Comparison of ENCODE assay signal across 2 cellular contexts in genomic region chr16:87747626-87748025, GRCh38.
TF ChIP-seq lines count a peak whose summit lies in the region.

No MANE protein-coding gene starts in this region.

TF ChIP-seq in HCT116, 20 proteins besides CTCF, POLR2A, EP300 and RAD21:
- TF ChIP-seq EZH2phosphoT487 (IDR thresholded peaks at IDR 0.05; ENCODE audit: borderline replicate concordance) = no peak
- TF ChIP-seq ELF1 (IDR thresholded peaks at IDR 0.05; ENCODE audit: borderline replicate concordance, low read depth) = no peak
- no peak for TF ChIP-seq CEBPB (IDR thresholded peaks at IDR 0.05; ENCODE audit: low read depth)
- TF ChIP-seq CBX3 (IDR thresholded peaks at IDR 0.05; ENCODE audit: low read depth) = no peak
- no peak for TF ChIP-seq TCF7L2 (IDR thresholded peaks at IDR 0.05; ENCODE audit: borderline replicate concordance, extremely low read depth, insufficient read depth, insufficient read length)
- TF ChIP-seq REST (IDR thresholded peaks at IDR 0.05; ENCODE audit: low read depth) = no peak
- no peak for TF ChIP-seq SP1 (IDR thresholded peaks at IDR 0.05; ENCODE audit: low read depth)
- no peak for TF ChIP-seq ZBTB33 (IDR thresholded peaks at IDR 0.05; ENCODE audit: extremely low read depth, insufficient replicate concordance, low read length)
- TF ChIP-seq ATF3 (IDR thresholded peaks at IDR 0.05) = no peak
- TF ChIP-seq ZNF274 (IDR thresholded peaks at IDR 0.05; ENCODE audit: low read depth, low read length) = no peak
- TF ChIP-seq SIN3A (IDR thresholded peaks at IDR 0.05; ENCODE audit: low read depth) = no peak
- no peak for TF ChIP-seq YY1 (IDR thresholded peaks at IDR 0.05; ENCODE audit: extremely low read depth, insufficient replicate concordance, low read depth, low read length)
- no peak for TF ChIP-seq POLR2AphosphoS5 (IDR thresholded peaks at IDR 0.05; ENCODE audit: low read depth, low read length)
- TF ChIP-seq ZFX (IDR thresholded peaks at IDR 0.05) = no peak
- TF ChIP-seq SRF (IDR thresholded peaks at IDR 0.05; ENCODE audit: low read depth) = no peak
- no peak for TF ChIP-seq MAX (IDR thresholded peaks at IDR 0.05)
- no peak for TF ChIP-seq JUND (IDR thresholded peaks at IDR 0.05)
- no peak for TF ChIP-seq FOSL1 (IDR thresholded peaks at IDR 0.05; ENCODE audit: low read depth)

TF ChIP-seq in H1, 55 proteins besides CTCF, POLR2A, EP300 and RAD21:
- TF ChIP-seq NRF1 (IDR thresholded peaks at IDR 0.05; ENCODE audit: low read depth, low read length) = no peak
- TF ChIP-seq CBX5 (IDR thresholded peaks at IDR 0.05; ENCODE audit: low read depth, low read length) = no peak
- no peak for TF ChIP-seq MAX (IDR thresholded peaks at IDR 0.05)
- no peak for TF ChIP-seq RFX5 (IDR thresholded peaks at IDR 0.05; ENCODE audit: borderline replicate concordance, low read depth, low read length)
- no peak for TF ChIP-seq JUND (IDR thresholded peaks at IDR 0.05; ENCODE audit: low read length)
- TF ChIP-seq EGR1 (IDR thresholded peaks at IDR 0.05; ENCODE audit: borderline replicate concordance, low read depth, low read length) = no peak
- no peak for TF ChIP-seq CREB1 (IDR thresholded peaks at IDR 0.05)
- TF ChIP-seq USF2 (IDR thresholded peaks at IDR 0.05; ENCODE audit: low read length) = no peak
- no peak for TF ChIP-seq BCL11A (IDR thresholded peaks at IDR 0.05; ENCODE audit: low read depth in 2 of 2, low read length in 2 of 2)
